1 cellular context compared by ENCODE assay signal in the genomic region with DNA sequence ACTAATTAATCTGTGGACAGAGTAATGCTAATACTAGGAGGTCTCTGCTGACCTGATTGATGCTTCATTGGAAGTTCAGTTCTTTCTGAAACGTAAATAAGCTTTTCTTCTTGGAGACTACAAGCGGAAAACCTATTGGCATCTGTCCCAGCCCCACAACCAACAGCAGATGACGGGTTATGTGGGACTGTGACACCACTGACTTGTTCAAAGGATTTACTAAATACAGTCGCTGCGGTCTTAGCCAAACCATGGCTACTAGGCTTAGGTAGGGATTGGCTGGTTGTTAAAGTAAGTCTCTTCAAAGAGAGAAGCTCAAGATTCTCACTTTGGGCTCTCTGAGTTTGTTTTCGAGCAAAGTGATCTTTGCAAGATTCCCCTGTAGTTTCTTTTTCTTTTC.
TF ChIP-seq lines count a peak whose summit lies in the region.

No MANE protein-coding gene starts in this region.

TF ChIP-seq in GM23338, 12 proteins besides CTCF, POLR2A, EP300 and RAD21 (continued from another document):
- TF ChIP-seq, protein P1, sequence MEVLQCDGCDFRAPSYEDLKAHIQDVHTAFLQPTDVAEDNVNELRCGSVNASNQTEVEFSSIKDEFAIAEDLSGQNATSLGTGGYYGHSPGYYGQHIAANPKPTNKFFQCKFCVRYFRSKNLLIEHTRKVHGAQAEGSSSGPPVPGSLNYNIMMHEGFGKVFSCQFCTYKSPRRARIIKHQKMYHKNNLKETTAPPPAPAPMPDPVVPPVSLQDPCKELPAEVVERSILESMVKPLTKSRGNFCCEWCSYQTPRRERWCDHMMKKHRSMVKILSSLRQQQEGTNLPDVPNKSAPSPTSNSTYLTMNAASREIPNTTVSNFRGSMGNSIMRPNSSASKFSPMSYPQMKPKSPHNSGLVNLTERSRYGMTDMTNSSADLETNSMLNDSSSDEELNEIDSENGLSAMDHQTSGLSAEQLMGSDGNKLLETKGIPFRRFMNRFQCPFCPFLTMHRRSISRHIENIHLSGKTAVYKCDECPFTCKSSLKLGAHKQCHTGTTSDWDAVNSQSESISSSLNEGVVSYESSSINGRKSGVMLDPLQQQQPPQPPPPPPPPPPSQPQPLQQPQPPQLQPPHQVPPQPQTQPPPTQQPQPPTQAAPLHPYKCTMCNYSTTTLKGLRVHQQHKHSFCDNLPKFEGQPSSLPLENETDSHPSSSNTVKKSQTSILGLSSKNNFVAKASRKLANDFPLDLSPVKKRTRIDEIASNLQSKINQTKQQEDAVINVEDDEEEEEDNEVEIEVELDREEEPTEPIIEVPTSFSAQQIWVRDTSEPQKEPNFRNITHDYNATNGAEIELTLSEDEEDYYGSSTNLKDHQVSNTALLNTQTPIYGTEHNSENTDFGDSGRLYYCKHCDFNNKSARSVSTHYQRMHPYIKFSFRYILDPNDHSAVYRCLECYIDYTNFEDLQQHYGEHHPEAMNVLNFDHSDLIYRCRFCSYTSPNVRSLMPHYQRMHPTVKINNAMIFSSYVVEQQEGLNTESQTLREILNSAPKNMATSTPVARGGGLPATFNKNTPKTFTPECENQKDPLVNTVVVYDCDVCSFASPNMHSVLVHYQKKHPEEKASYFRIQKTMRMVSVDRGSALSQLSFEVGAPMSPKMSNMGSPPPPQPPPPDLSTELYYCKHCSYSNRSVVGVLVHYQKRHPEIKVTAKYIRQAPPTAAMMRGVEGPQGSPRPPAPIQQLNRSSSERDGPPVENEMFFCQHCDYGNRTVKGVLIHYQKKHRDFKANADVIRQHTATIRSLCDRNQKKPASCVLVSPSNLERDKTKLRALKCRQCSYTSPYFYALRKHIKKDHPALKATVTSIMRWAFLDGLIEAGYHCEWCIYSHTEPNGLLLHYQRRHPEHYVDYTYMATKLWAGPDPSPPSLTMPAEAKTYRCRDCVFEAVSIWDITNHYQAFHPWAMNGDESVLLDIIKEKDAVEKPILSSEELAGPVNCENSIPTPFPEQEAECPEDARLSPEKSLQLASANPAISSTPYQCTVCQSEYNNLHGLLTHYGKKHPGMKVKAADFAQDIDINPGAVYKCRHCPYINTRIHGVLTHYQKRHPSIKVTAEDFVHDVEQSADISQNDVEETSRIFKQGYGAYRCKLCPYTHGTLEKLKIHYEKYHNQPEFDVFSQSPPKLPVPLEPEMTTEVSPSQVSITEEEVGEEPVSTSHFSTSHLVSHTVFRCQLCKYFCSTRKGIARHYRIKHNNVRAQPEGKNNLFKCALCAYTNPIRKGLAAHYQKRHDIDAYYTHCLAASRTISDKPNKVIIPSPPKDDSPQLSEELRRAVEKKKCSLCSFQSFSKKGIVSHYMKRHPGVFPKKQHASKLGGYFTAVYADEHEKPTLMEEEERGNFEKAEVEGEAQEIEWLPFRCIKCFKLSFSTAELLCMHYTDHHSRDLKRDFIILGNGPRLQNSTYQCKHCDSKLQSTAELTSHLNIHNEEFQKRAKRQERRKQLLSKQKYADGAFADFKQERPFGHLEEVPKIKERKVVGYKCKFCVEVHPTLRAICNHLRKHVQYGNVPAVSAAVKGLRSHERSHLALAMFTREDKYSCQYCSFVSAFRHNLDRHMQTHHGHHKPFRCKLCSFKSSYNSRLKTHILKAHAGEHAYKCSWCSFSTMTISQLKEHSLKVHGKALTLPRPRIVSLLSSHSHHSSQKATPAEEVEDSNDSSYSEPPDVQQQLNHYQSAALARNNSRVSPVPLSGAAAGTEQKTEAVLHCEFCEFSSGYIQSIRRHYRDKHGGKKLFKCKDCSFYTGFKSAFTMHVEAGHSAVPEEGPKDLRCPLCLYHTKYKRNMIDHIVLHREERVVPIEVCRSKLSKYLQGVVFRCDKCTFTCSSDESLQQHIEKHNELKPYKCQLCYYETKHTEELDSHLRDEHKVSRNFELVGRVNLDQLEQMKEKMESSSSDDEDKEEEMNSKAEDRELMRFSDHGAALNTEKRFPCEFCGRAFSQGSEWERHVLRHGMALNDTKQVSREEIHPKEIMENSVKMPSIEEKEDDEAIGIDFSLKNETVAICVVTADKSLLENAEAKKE (CRISPR knock-in tag; IDR thresholded peaks at IDR 0.05), result no peak
- no peak for TF ChIP-seq POLR2AphosphoS5 (IDR thresholded peaks at IDR 0.05; ENCODE audit: low read depth)
